ENCODE assay signal across 21 cellular contexts in the genomic region with DNA sequence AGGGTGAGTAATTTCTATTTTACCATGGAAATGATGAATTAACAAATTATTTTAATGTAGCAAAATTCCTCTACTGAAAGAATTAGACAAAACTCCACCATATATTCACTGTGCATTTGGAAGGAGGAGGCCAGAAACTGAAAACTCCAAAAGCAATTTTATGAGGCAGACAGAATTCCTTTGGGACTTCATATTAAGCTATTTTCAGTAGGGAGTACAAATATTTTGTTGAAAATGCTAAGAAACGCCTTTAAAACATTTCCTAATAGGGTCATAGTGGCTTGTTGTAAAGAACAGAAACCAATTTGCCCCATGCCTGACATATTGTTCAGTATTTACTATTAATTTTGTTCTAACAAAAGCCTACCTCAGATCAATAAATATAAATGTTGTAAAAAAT.
A peak's percentile ranks its signal among the peaks of the same experiment; 100 is the strongest.
DNase-seq lines count a peak whose midpoint lies in the region; TF ChIP-seq lines count a peak whose summit lies in the region.
"Had no signal": no experiment of that assay in that cellular context is flagged by ENCODE, and none has a peak within 500 bp of the region (broad histone marks: within the 10 kb centered on the region; RNA-seq: fewer than 3 reads in every experiment).

No MANE protein-coding gene starts in this region.

- intact Hi-C loops in esophagus squamous epithelium (cut with DNase I) = no loop called here

- H3K36me3 ChIP-seq in esophagus squamous epithelium = no peaks in the 10 kb centered on the region
- H3K36me3 ChIP-seq: lower lobe of right lung had no signal

- 68 to 76% methylated on average over 1 of the region's 1 CpG for WGBS in esophagus squamous epithelium, 2 donors

- H3K9me3 ChIP-seq in esophagus squamous epithelium = no peaks in the 10 kb centered on the region
- H3K9me3 ChIP-seq: lower lobe of right lung had no signal

- peaks cover 62% of the 10 kb centered on the region for H3K4me1 Mint-ChIP-seq in osteocyte (ENCODE audit: unreplicated experiment)
- H3K4me1 Mint-ChIP-seq: CD14-positive monocyte had no signal

- TF ChIP-seq POLR2A in esophagus squamous epithelium (IDR thresholded peaks at IDR 0.05) = no peak

- peak overlapping the region; percentile 48 for H3K4me3 Mint-ChIP-seq in osteocyte (ENCODE audit: unreplicated experiment)
- H3K4me3 Mint-ChIP-seq: activated CD8-positive, alpha-beta T cell treated with anti-CD3 and anti-CD28 coated beads for 36 hours; CD14-positive monocyte; effector memory CD8-positive, alpha-beta T cell had no signal

- peak overlapping the region in 3 of 4 donors; percentile 30 to 61 (median 41) for H3K27ac ChIP-seq in esophagus squamous epithelium
- H3K27ac ChIP-seq: foreskin keratinocyte, lower lobe of right lung, PC-9 had no signal

- H3K4me1 ChIP-seq in esophagus squamous epithelium = peaks cover 0 to 16% (median 0%) of the 10 kb centered on the region in 3 donors

- no peaks in the 10 kb centered on the region for H3K27me3 ChIP-seq in esophagus squamous epithelium
- H3K27me3 ChIP-seq: foreskin keratinocyte had no signal

- peak overlapping the region; percentile 92 for H3K27ac Mint-ChIP-seq in osteocyte (ENCODE audit: unreplicated experiment)
- H3K27ac Mint-ChIP-seq: activated CD8-positive, alpha-beta T cell treated with anti-CD3 and anti-CD28 coated beads for 36 hours; CD14-positive monocyte; effector memory CD8-positive, alpha-beta T cell had no signal

- H3K36me3 Mint-ChIP-seq in osteocyte (ENCODE audit: unreplicated experiment) = no peaks in the 10 kb centered on the region
- H3K36me3 Mint-ChIP-seq: CD14-positive monocyte had no signal

- no peaks in the 10 kb centered on the region for H3K9me3 Mint-ChIP-seq in osteocyte (ENCODE audit: unreplicated experiment)
- H3K9me3 Mint-ChIP-seq: activated CD8-positive, alpha-beta T cell treated with anti-CD3 and anti-CD28 coated beads for 36 hours; effector memory CD8-positive, alpha-beta T cell had no signal

- no peak for TF ChIP-seq CTCF in esophagus squamous epithelium (IDR thresholded peaks at IDR 0.05)
- no peak for TF ChIP-seq CTCF in osteocyte (IDR thresholded peaks at IDR 0.05)

- DNase-seq in EH (ENCODE audit: low read depth) (peak; percentile 81), RPMI7951 (ENCODE audit: low read depth) (peak; percentile 32), esophagus squamous epithelium (lab: John Stamatoyannopoulos, UW) (no peak), osteocyte (ENCODE audit: extremely low spot score, unreplicated experiment) (no peak), NCI-H1436 (lab: John Stamatoyannopoulos, UW) (no peak), SK-N-DZ (ENCODE audit: low spot score) (no peak), cerebellar nuclear complex (lab: John Stamatoyannopoulos, UW) (no peak), amygdala (lab: John Stamatoyannopoulos, UW) (no peak)
- DNase-seq: activated CD8-positive, alpha-beta T cell treated with anti-CD3 and anti-CD28 coated beads for 36 hours; activated naive CD4-positive, alpha-beta T cell; effector memory CD8-positive, alpha-beta T cell; GOT3; hippocampal formation; lower lobe of right lung; NCI-H2171 treated with DMSO at 0.1 percent for 48 hours; nucleus accumbens; PC-9; right cardiac atrium; T-helper 9 cell had no signal

- no peaks in the 10 kb centered on the region for H3K27me3 Mint-ChIP-seq in osteocyte (ENCODE audit: unreplicated experiment)

- H3K4me3 ChIP-seq in esophagus squamous epithelium = no peak overlapping the region
- H3K4me3 ChIP-seq: lower lobe of right lung, PC-9 had no signal

Comparison
In these comparisons a context has a peak if more than half of its experiments do, and no peak if none do; other contexts are left out.
1. DNase-seq: peak in EH (single experiment) and RPMI7951 (single experiment); none in esophagus squamous epithelium (single experiment), osteocyte (single experiment), NCI-H1436 (single experiment), SK-N-DZ (single experiment), cerebellar nuclear complex (0 of 2) and amygdala (0 of 56).